In the genomic region with DNA sequence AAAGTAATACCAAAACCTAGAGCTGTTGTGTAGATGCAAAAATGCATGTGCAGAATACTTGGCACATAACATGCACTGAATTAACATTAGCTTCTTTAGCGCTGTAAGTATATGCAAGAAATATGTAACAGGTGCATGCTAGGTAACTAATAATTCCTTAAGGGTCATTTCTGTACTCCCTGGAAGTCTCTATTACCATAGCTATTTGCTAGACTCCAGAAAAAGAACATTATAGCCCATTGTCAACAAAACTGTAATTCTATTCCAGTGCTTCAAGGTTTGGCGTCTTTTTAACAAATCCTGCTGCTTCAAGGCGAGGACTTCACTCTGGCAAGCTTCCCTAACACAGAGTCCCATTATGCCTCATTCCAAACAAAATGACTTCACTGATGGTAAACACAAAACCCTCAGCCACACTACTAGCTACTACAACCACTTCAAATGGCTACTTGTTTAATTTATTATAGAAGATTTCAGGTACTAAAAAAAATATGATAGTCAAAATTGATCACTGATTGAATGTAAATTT, we compare ENCODE assay signal across 9 cellular contexts. TPM values are rescaled to one million over a fixed set of nuclear protein-coding genes. Genes with fewer than 3 reads are reported as not detected.
A peak's percentile ranks its signal among the peaks of the same experiment; 100 is the strongest.
DNase-seq lines count a peak whose midpoint lies in the region; ATAC-seq and TF ChIP-seq lines count a peak whose summit lies in the region.
"Had no signal": no experiment of that assay in that cellular context is flagged by ENCODE, and none has a peak within 500 bp of the region (broad histone marks: within the 10 kb centered on the region; RNA-seq: fewer than 3 reads in every experiment).

No MANE protein-coding gene starts in this region.

- H3K27me3 ChIP-seq in heart right ventricle (no peaks in the 10 kb centered on the region), stomach (no peaks in the 10 kb centered on the region)

- H3K4me1 ChIP-seq in heart right ventricle, result peaks cover 7 to 79% (median 52%) of the 10 kb centered on the region in 9 donors
- H3K4me1 ChIP-seq in stomach, result peaks cover 32 to 86% (median 66%) of the 10 kb centered on the region in 4 donors

- intact Hi-C loops in heart right ventricle (cut with DNase I), result loop anchor here in 5 of 10 donors (1.0 to 10.0 kb wide), 3 partner anchors 15 to 71 kb away; no protein-coding TSS in a partner anchor
- intact Hi-C loops in stomach (cut with DNase I; ENCODE audit: low total_unique reads), result no loop called here

- H3K4me3 ChIP-seq in heart right ventricle, result peak overlapping the region in 4 of 10 donors; percentile 29 to 54 (median 38)
- no peak overlapping the region for H3K4me3 ChIP-seq in stomach

- CTCF ChIA-PET in WTC11 (lab: Charles Lee), result interaction anchor here (1.0 to 1.7 kb wide), 2 partner anchors 12 to 44 kb away, joined by 5 read pairs; no protein-coding TSS in a partner anchor

- no peaks in the 10 kb centered on the region for H3K9me3 ChIP-seq in heart right ventricle
- no peaks in the 10 kb centered on the region for H3K9me3 ChIP-seq in stomach

- DNase-seq in NCI-H1105 treated with DMSO at 0.1 percent for 48 hours (lab: John Stamatoyannopoulos, UW) (peak; percentile 19), NCI-H1105 (lab: John Stamatoyannopoulos, UW) (no peak), WTC11 (ENCODE audit: low spot score) (no peak), heart right ventricle (no peak), stomach (no peak), NCI-H1694 (lab: John Stamatoyannopoulos, UW) (no peak), iPS-NIHi11 (ENCODE audit: low spot score) (no peak), HCEC 1CT (no peak)
- DNase-seq: stimulated activated CD4-positive, alpha-beta T cell treated with anti-CD3 and anti-CD28 coated beads, Interleukin-2, amount 100 ng/mL, for 48 hours had no signal

- H3K4me3 Mint-ChIP-seq in WTC11, result no peak overlapping the region

- H3K27ac Mint-ChIP-seq in WTC11, result peak overlapping the region; percentile 41; the same call in 1 of the 2 replicates

- TF ChIP-seq CTCF in WTC11 (IDR thresholded peaks at IDR 0.05) (no peak), heart right ventricle (IDR thresholded peaks at IDR 0.05) (no peak), stomach (IDR thresholded peaks at IDR 0.05) (no peak)

- peaks cover 21% of the 10 kb centered on the region for H3K4me1 Mint-ChIP-seq in WTC11

- TF ChIP-seq POLR2A in stomach (IDR thresholded peaks at IDR 0.05), result no peak

- POLR2A ChIA-PET in WTC11 (lab: Charles Lee), result no interaction called here

- H3K27ac ChIP-seq in heart right ventricle (peak overlapping the region in 8 of 10 donors; percentile 7 to 91 (median 86)), stomach (peak overlapping the region; percentile 78 to 91 (median 78))

- no peaks in the 10 kb centered on the region for H3K9me3 Mint-ChIP-seq in WTC11

- no peaks in the 10 kb centered on the region for H3K36me3 Mint-ChIP-seq in WTC11

- ATAC-seq in WTC11 (no peak), heart right ventricle (peak in 2 of 8 donors; percentile 45 to 46)

- H3K27me3 Mint-ChIP-seq in WTC11 (ENCODE audit: low read depth), result no peaks in the 10 kb centered on the region

- no peak for TF ChIP-seq EP300 in stomach (IDR thresholded peaks at IDR 0.05)

- H3K36me3 ChIP-seq in heart right ventricle (peaks cover 0 to 5% (median 0%) of the 10 kb centered on the region in 9 donors), stomach (peaks cover 0 to 3% (median 0%) of the 10 kb centered on the region in 4 donors)

- WGBS in heart right ventricle, 2 donors, result 40 to 62% methylated on average over 3 of the region's 3 CpGs
- 6 to 17% (median 13%) methylated on average over 3 of the region's 3 CpGs for WGBS in stomach, 5 donors

TF ChIP-seq in WTC11, 78 proteins besides CTCF, POLR2A, EP300 and RAD21:
- no peak for TF ChIP-seq NFATC4 (CRISPR knock-in tag; IDR thresholded peaks at IDR 0.05)
- TF ChIP-seq RELA (CRISPR knock-in tag; IDR thresholded peaks at IDR 0.05; ENCODE audit: borderline replicate concordance), result no peak
- no peak for TF ChIP-seq ZNF232 (CRISPR knock-in tag; IDR thresholded peaks at IDR 0.05)
- TF ChIP-seq, protein P1, sequence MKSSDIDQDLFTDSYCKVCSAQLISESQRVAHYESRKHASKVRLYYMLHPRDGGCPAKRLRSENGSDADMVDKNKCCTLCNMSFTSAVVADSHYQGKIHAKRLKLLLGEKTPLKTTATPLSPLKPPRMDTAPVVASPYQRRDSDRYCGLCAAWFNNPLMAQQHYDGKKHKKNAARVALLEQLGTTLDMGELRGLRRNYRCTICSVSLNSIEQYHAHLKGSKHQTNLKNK (CRISPR knock-in tag; IDR thresholded peaks at IDR 0.05), result no peak
- TF ChIP-seq GTF2I (CRISPR knock-in tag; conservative IDR thresholded peaks at IDR 0.05), result no peak
- TF ChIP-seq IRF2 (CRISPR knock-in tag; IDR thresholded peaks at IDR 0.05; ENCODE audit: borderline replicate concordance, low read depth), result no peak
- TF ChIP-seq, protein P2, sequence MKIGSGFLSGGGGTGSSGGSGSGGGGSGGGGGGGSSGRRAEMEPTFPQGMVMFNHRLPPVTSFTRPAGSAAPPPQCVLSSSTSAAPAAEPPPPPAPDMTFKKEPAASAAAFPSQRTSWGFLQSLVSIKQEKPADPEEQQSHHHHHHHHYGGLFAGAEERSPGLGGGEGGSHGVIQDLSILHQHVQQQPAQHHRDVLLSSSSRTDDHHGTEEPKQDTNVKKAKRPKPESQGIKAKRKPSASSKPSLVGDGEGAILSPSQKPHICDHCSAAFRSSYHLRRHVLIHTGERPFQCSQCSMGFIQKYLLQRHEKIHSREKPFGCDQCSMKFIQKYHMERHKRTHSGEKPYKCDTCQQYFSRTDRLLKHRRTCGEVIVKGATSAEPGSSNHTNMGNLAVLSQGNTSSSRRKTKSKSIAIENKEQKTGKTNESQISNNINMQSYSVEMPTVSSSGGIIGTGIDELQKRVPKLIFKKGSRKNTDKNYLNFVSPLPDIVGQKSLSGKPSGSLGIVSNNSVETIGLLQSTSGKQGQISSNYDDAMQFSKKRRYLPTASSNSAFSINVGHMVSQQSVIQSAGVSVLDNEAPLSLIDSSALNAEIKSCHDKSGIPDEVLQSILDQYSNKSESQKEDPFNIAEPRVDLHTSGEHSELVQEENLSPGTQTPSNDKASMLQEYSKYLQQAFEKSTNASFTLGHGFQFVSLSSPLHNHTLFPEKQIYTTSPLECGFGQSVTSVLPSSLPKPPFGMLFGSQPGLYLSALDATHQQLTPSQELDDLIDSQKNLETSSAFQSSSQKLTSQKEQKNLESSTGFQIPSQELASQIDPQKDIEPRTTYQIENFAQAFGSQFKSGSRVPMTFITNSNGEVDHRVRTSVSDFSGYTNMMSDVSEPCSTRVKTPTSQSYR (CRISPR knock-in tag; IDR thresholded peaks at IDR 0.05), result no peak
- TF ChIP-seq ZNF263 (CRISPR knock-in tag; IDR thresholded peaks at IDR 0.05; ENCODE audit: low read depth), result no peak
- TF ChIP-seq OVOL2 (CRISPR knock-in tag; IDR thresholded peaks at IDR 0.05; ENCODE audit: borderline replicate concordance), result no peak
- TF ChIP-seq MYBL2 (CRISPR knock-in tag; IDR thresholded peaks at IDR 0.05), result no peak
- TF ChIP-seq CREB1 (CRISPR knock-in tag; IDR thresholded peaks at IDR 0.05), result no peak

RNA-seq across cellular contexts. Expression of a gene that starts 32.7 kb away (rescaled TPM):
- total RNA-seq in WTC11 (2021) (17.4 to 19.3 TPM (median 18.7 TPM) in 3 replicates), heart right ventricle (10 to 100 TPM; 31.1 to 60.5 (median 39.5) TPM), stomach (100 to 1,000 TPM in 1 of 5 donors, 10 to 100 TPM in 4; 13.3 to 113 (median 49.7) TPM)
- polyA plus RNA-seq in heart right ventricle (10 to 100 TPM in 1 of 2 donors, 1 to 10 TPM in 1; 9.9 to 10.4 TPM), stomach (10 to 100 TPM; 10.9 to 31.8 (median 19.8) TPM)
